Comparison of ENCODE assay signal across 8 cellular contexts in genomic region chr9:75238311-75238976, GRCh38.
DNase-seq lines count a peak whose midpoint lies in the region; ATAC-seq and TF ChIP-seq lines count a peak whose summit lies in the region.

No MANE protein-coding gene starts in this region.

- no peaks in the 10 kb centered on the region for H3K36me3 Mint-ChIP-seq in activated T-helper 1 cell treated with anti-CD3 and anti-CD28 coated beads, Interleukin-12 subunit alpha, Interleukin-12 subunit beta, Interleukin-2, Interleukin-4 antibody, amounts not matched to agents 30 ng/mL and 10 ng/mL and 1 ng/mL, durations not matched to agents 14 hours and 24 hours and 36 hours (ENCODE audit: low read depth)
- H3K36me3 Mint-ChIP-seq in glutamatergic neuron (ENCODE audit: unreplicated experiment), result peaks cover 6% of the 10 kb centered on the region

- TF ChIP-seq EP300 in sigmoid colon (IDR thresholded peaks at IDR 0.05) (no peak), ovary (IDR thresholded peaks at IDR 0.05) (no peak)

- no peak overlapping the region for H3K4me3 Mint-ChIP-seq in activated T-helper 1 cell treated with anti-CD3 and anti-CD28 coated beads, Interleukin-12 subunit alpha, Interleukin-12 subunit beta, Interleukin-2, Interleukin-4 antibody, amounts not matched to agents 30 ng/mL and 10 ng/mL and 1 ng/mL, durations not matched to agents 14 hours and 24 hours and 36 hours
- no peak overlapping the region for H3K4me3 Mint-ChIP-seq in glutamatergic neuron (ENCODE audit: unreplicated experiment)

- peak; percentile 80 for ATAC-seq in GM19324 (IDR thresholded peaks at IDR 0.05; ENCODE audit: low FRiP score, unreplicated experiment)
- peak; percentile 89 for ATAC-seq in HG03139 (IDR thresholded peaks at IDR 0.05; ENCODE audit: unreplicated experiment)

- no peaks in the 10 kb centered on the region for H3K4me1 Mint-ChIP-seq in activated T-helper 1 cell treated with anti-CD3 and anti-CD28 coated beads, Interleukin-12 subunit alpha, Interleukin-12 subunit beta, Interleukin-2, Interleukin-4 antibody, amounts not matched to agents 30 ng/mL and 10 ng/mL and 1 ng/mL, durations not matched to agents 14 hours and 24 hours and 36 hours (ENCODE audit: low read depth)
- H3K4me1 Mint-ChIP-seq in glutamatergic neuron (ENCODE audit: low read depth, unreplicated experiment), result no peaks in the 10 kb centered on the region

- DNase-seq in EL (peak; percentile 52), NCI-H82 (lab: John Stamatoyannopoulos, UW) (peak; percentile 68), glutamatergic neuron (peak; percentile 26), sigmoid colon (no peak), ovary (no peak)
- DNase-seq in activated T-helper 1 cell treated with anti-CD3 and anti-CD28 coated beads, Interleukin-12 subunit alpha, Interleukin-12 subunit beta, Interleukin-2, Interleukin-4 antibody, amounts not matched to agents 30 ng/mL and 10 ng/mL and 1 ng/mL, durations not matched to agents 14 hours and 24 hours and 36 hours (ENCODE audit: low spot score), result peak; percentile 10

- no peaks in the 10 kb centered on the region for H3K4me1 ChIP-seq in sigmoid colon
- no peaks in the 10 kb centered on the region for H3K4me1 ChIP-seq in ovary (ENCODE audit: insufficient read depth)

- intact Hi-C loops in activated T-helper 1 cell treated with anti-CD3 and anti-CD28 coated beads, Interleukin-12 subunit alpha, Interleukin-12 subunit beta, Interleukin-2, Interleukin-4 antibody, amounts not matched to agents 30 ng/mL and 10 ng/mL and 1 ng/mL, durations not matched to agents 14 hours and 24 hours and 36 hours (cut with micrococcal nuclease), result loop anchor here (1.0 to 5.0 kb wide), 3 partner anchors 37 to 464 kb away; no protein-coding TSS in a partner anchor
- intact Hi-C loops in sigmoid colon (cut with DNase I), result loop anchor here (1.0 kb wide), 1 partner anchor 37 kb away; no protein-coding TSS in a partner anchor
- intact Hi-C loops in ovary (cut with DNase I), result no loop called here

- H3K27me3 Mint-ChIP-seq in activated T-helper 1 cell treated with anti-CD3 and anti-CD28 coated beads, Interleukin-12 subunit alpha, Interleukin-12 subunit beta, Interleukin-2, Interleukin-4 antibody, amounts not matched to agents 30 ng/mL and 10 ng/mL and 1 ng/mL, durations not matched to agents 14 hours and 24 hours and 36 hours (ENCODE audit: insufficient read depth), result peaks cover 4% of the 10 kb centered on the region
- no peaks in the 10 kb centered on the region for H3K27me3 Mint-ChIP-seq in glutamatergic neuron (ENCODE audit: unreplicated experiment)

- no peak overlapping the region for H3K27ac Mint-ChIP-seq in activated T-helper 1 cell treated with anti-CD3 and anti-CD28 coated beads, Interleukin-12 subunit alpha, Interleukin-12 subunit beta, Interleukin-2, Interleukin-4 antibody, amounts not matched to agents 30 ng/mL and 10 ng/mL and 1 ng/mL, durations not matched to agents 14 hours and 24 hours and 36 hours
- H3K27ac Mint-ChIP-seq in glutamatergic neuron (ENCODE audit: unreplicated experiment), result no peak overlapping the region

- no peaks in the 10 kb centered on the region for H3K9me3 ChIP-seq in sigmoid colon
- no peaks in the 10 kb centered on the region for H3K9me3 ChIP-seq in ovary

- H3K27me3 ChIP-seq in sigmoid colon, result no peaks in the 10 kb centered on the region
- H3K27me3 ChIP-seq in ovary, result no peaks in the 10 kb centered on the region

- WGBS in sigmoid colon, 2 donors, result 34 to 57% methylated on average over 11 of the region's 11 CpGs
- WGBS in ovary, 3 donors, result 53 to 60% (median 58%) methylated on average over 11 of the region's 11 CpGs

- TF ChIP-seq CTCF in glutamatergic neuron (IDR thresholded peaks at IDR 0.05; ENCODE audit: partially characterized antibody, unreplicated experiment) (peak; percentile 73), sigmoid colon (IDR thresholded peaks at IDR 0.05) (peak in 3 of 4 experiments; percentile 52 to 80 (median 64)), ovary (IDR thresholded peaks at IDR 0.05) (no peak)

- peaks cover 13% of the 10 kb centered on the region for H3K9me3 Mint-ChIP-seq in activated T-helper 1 cell treated with anti-CD3 and anti-CD28 coated beads, Interleukin-12 subunit alpha, Interleukin-12 subunit beta, Interleukin-2, Interleukin-4 antibody, amounts not matched to agents 30 ng/mL and 10 ng/mL and 1 ng/mL, durations not matched to agents 14 hours and 24 hours and 36 hours
- peaks cover 1% of the 10 kb centered on the region for H3K9me3 Mint-ChIP-seq in glutamatergic neuron (ENCODE audit: unreplicated experiment)

- TF ChIP-seq POLR2A in sigmoid colon (IDR thresholded peaks at IDR 0.05) (no peak), ovary (IDR thresholded peaks at IDR 0.05) (no peak)

- H3K4me3 ChIP-seq in sigmoid colon, result no peak overlapping the region
- no peak overlapping the region for H3K4me3 ChIP-seq in ovary

- H3K27ac ChIP-seq in sigmoid colon (no peak overlapping the region), ovary (no peak overlapping the region)

- no peaks in the 10 kb centered on the region for H3K36me3 ChIP-seq in sigmoid colon
- no peaks in the 10 kb centered on the region for H3K36me3 ChIP-seq in ovary

Comparison
In these comparisons a context has a peak if more than half of its experiments do, and no peak if none do; other contexts are left out.
1. DNase-seq: peak in EL (single experiment), NCI-H82 (single experiment), activated T-helper 1 cell treated with anti-CD3 and anti-CD28 coated beads, Interleukin-12 subunit alpha, Interleukin-12 subunit beta, Interleukin-2, Interleukin-4 antibody, amounts not matched to agents 30 ng/mL and 10 ng/mL and 1 ng/mL, durations not matched to agents 14 hours and 24 hours and 36 hours (single experiment) and glutamatergic neuron (single experiment); none in sigmoid colon (single experiment) and ovary (0 of 5).
2. CTCF ChIP-seq: peak in glutamatergic neuron (single experiment) and sigmoid colon (3 of 4); none in ovary (0 of 3).
3. intact Hi-C loops: an anchor here in activated T-helper 1 cell treated with anti-CD3 and anti-CD28 coated beads, Interleukin-12 subunit alpha, Interleukin-12 subunit beta, Interleukin-2, Interleukin-4 antibody, amounts not matched to agents 30 ng/mL and 10 ng/mL and 1 ng/mL, durations not matched to agents 14 hours and 24 hours and 36 hours (1.0 to 5.0 kb wide) and sigmoid colon (1.0 kb wide); none called in ovary.